In the genomic region with DNA sequence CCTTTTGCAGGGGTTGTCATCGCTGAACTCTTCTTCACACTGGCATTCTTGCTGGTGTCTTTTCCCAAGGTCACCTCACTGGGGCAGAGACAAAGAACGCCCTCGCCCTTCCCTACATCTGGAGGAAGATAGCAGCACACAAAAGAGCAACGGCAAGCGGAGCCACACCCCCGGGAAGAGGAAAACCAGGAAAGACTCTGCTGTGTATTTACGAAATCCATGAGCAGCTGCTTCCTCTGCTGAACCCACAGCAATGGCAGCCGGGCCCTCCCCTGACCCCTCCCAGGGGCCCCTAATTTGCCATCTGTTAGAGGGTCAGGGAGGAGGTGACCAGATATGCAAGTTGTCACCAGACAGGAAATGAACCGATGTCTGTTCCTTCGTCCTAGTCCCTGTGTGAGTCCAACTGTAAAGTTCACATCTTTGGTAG, we compare ENCODE assay signal across 12 cellular contexts.
DNase-seq lines count a peak whose midpoint lies in the region; ATAC-seq and TF ChIP-seq lines count a peak whose summit lies in the region.
"Had no signal": no experiment of that assay in that cellular context is flagged by ENCODE, and none has a peak within 500 bp of the region (broad histone marks: within the 10 kb centered on the region; RNA-seq: fewer than 3 reads in every experiment).

No MANE protein-coding gene starts in this region.

- ATAC-seq in left lung (peak; percentile 46), GM21717 (IDR thresholded peaks at IDR 0.05; ENCODE audit: unreplicated experiment) (no peak)
- no peak for ATAC-seq in activated CD8-positive, alpha-beta T cell treated with anti-CD3 and anti-CD28 coated beads, Interleukin-2, amount 10 ng/mL, durations not matched to agents 7 days and 5 days
- ATAC-seq: activated naive CD8-positive, alpha-beta T cell treated with anti-CD3 and anti-CD28 coated beads, Interleukin-2, amount 50 U/mL, for 24 hours had no signal

- no peaks in the 10 kb centered on the region for H3K9me3 Mint-ChIP-seq in activated CD8-positive, alpha-beta T cell treated with anti-CD3 and anti-CD28 coated beads, Interleukin-2, amount 10 ng/mL, durations not matched to agents 7 days and 5 days (ENCODE audit: insufficient read depth)
- H3K9me3 Mint-ChIP-seq: activated B cell treated with CpG ODN at 0.5 μM for 24 hours had no signal

- H3K9me3 ChIP-seq in adrenal gland (replicated peaks in 1 of 3): no peaks in the 10 kb centered on the region
- H3K9me3 ChIP-seq in left lung: no peaks in the 10 kb centered on the region
- H3K9me3 ChIP-seq in sigmoid colon: no peaks in the 10 kb centered on the region

- intact Hi-C loops in adrenal gland (cut with DNase I) (no loop called here), left lung (cut with DNase I) (loop anchor here in 1 of 2 donors (10.0 kb wide), 1 partner anchor 68 kb away; the partner anchor contains the start of gene PLPP3), sigmoid colon (cut with DNase I) (no loop called here)

- no peak overlapping the region for H3K4me3 Mint-ChIP-seq in activated CD8-positive, alpha-beta T cell treated with anti-CD3 and anti-CD28 coated beads, Interleukin-2, amount 10 ng/mL, durations not matched to agents 7 days and 5 days
- H3K4me3 Mint-ChIP-seq: activated B cell treated with CpG ODN at 0.5 μM for 24 hours; activated naive CD8-positive, alpha-beta T cell treated with anti-CD3 and anti-CD28 coated beads, Interleukin-2, amount 50 U/mL, for 24 hours had no signal

- 25 to 32% (median 29%) methylated on average over 7 to 10 of the region's 10 CpGs for WGBS in adrenal gland, 4 donors
- WGBS in sigmoid colon, 2 donors: 16 to 27% methylated on average over 10 of the region's 10 CpGs

- POLR2A ChIA-PET in activated CD8-positive, alpha-beta T cell treated with anti-CD3 and anti-CD28 coated beads, Interleukin-2, amount 10 ng/mL, durations not matched to agents 7 days and 5 days (lab: Charles Lee): no interaction called here

- TF ChIP-seq POLR2A in adrenal gland (IDR thresholded peaks at IDR 0.05): no peak
- no peak for TF ChIP-seq POLR2A in sigmoid colon (IDR thresholded peaks at IDR 0.05)

- H3K27me3 ChIP-seq in adrenal gland: no peaks in the 10 kb centered on the region
- no peaks in the 10 kb centered on the region for H3K27me3 ChIP-seq in left lung
- H3K27me3 ChIP-seq in sigmoid colon: no peaks in the 10 kb centered on the region
- H3K27me3 ChIP-seq: foreskin keratinocyte had no signal

- no peak for TF ChIP-seq EP300 in sigmoid colon (IDR thresholded peaks at IDR 0.05)

- DNase-seq in NCI-H69 (lab: John Stamatoyannopoulos, UW): peak; percentile 90
- DNase-seq in adrenal gland: peak; percentile 45 to 84 (median 65)
- peak; percentile 63 to 80 for DNase-seq in left lung
- DNase-seq in sigmoid colon: peak; percentile 68
- no peak for DNase-seq in stimulated activated CD8-positive, alpha-beta memory T cell treated with anti-CD3 and anti-CD28 coated beads, Interleukin-4, amount 100 ng/mL, for 48 hours
- no peak for DNase-seq in RKO (ENCODE audit: low spot score)
- DNase-seq in activated CD8-positive, alpha-beta T cell treated with anti-CD3 and anti-CD28 coated beads, Interleukin-2, amount 10 ng/mL, durations not matched to agents 7 days and 5 days: no peak
- DNase-seq: activated B cell treated with CpG ODN at 0.5 μM for 24 hours; activated naive CD8-positive, alpha-beta T cell treated with anti-CD3 and anti-CD28 coated beads, Interleukin-2, amount 50 U/mL, for 24 hours; NCI-H226 had no signal

- no peak overlapping the region for H3K27ac Mint-ChIP-seq in activated CD8-positive, alpha-beta T cell treated with anti-CD3 and anti-CD28 coated beads, Interleukin-2, amount 10 ng/mL, durations not matched to agents 7 days and 5 days
- H3K27ac Mint-ChIP-seq: activated B cell treated with CpG ODN at 0.5 μM for 24 hours; activated naive CD8-positive, alpha-beta T cell treated with anti-CD3 and anti-CD28 coated beads, Interleukin-2, amount 50 U/mL, for 24 hours had no signal

- no peaks in the 10 kb centered on the region for H3K4me1 Mint-ChIP-seq in activated CD8-positive, alpha-beta T cell treated with anti-CD3 and anti-CD28 coated beads, Interleukin-2, amount 10 ng/mL, durations not matched to agents 7 days and 5 days (ENCODE audit: low read depth)
- H3K4me1 Mint-ChIP-seq: activated naive CD8-positive, alpha-beta T cell treated with anti-CD3 and anti-CD28 coated beads, Interleukin-2, amount 50 U/mL, for 24 hours had no signal

- H3K4me1 ChIP-seq in adrenal gland (replicated peaks in 1 of 2): peaks cover 34 to 65% of the 10 kb centered on the region in 2 donors
- H3K4me1 ChIP-seq in left lung: peaks cover 4 to 82% of the 10 kb centered on the region in 2 donors
- peaks cover 0 to 7% (median 0%) of the 10 kb centered on the region in 4 donors for H3K4me1 ChIP-seq in sigmoid colon

- H3K36me3 ChIP-seq in adrenal gland (replicated peaks in 1 of 2) (peaks cover 0 to 13% of the 10 kb centered on the region in 2 donors), left lung (peaks cover 0 to 81% of the 10 kb centered on the region in 2 donors), sigmoid colon (peaks cover 21 to 83% (median 38%) of the 10 kb centered on the region in 4 donors)

- peak overlapping the region in 4 of 5 donors; percentile 34 to 74 (median 66) for H3K27ac ChIP-seq in adrenal gland
- H3K27ac ChIP-seq in left lung: peak overlapping the region; percentile 23 to 79
- no peak overlapping the region for H3K27ac ChIP-seq in sigmoid colon
- H3K27ac ChIP-seq: foreskin keratinocyte had no signal

- no peak overlapping the region for H3K4me3 ChIP-seq in adrenal gland
- no peak overlapping the region for H3K4me3 ChIP-seq in left lung
- H3K4me3 ChIP-seq in sigmoid colon: no peak overlapping the region

- TF ChIP-seq CTCF in adrenal gland (IDR thresholded peaks at IDR 0.05) (no peak), left lung (IDR thresholded peaks at IDR 0.05) (no peak), sigmoid colon (IDR thresholded peaks at IDR 0.05) (no peak)

- CTCF ChIA-PET in activated CD8-positive, alpha-beta T cell treated with anti-CD3 and anti-CD28 coated beads, Interleukin-2, amount 10 ng/mL, durations not matched to agents 7 days and 5 days (lab: Charles Lee): no interaction called here

- H3K27me3 Mint-ChIP-seq in activated CD8-positive, alpha-beta T cell treated with anti-CD3 and anti-CD28 coated beads, Interleukin-2, amount 10 ng/mL, durations not matched to agents 7 days and 5 days (ENCODE audit: low read depth): no peaks in the 10 kb centered on the region
- H3K27me3 Mint-ChIP-seq: activated B cell treated with CpG ODN at 0.5 μM for 24 hours; activated naive CD8-positive, alpha-beta T cell treated with anti-CD3 and anti-CD28 coated beads, Interleukin-2, amount 50 U/mL, for 24 hours had no signal

- H3K36me3 Mint-ChIP-seq in activated CD8-positive, alpha-beta T cell treated with anti-CD3 and anti-CD28 coated beads, Interleukin-2, amount 10 ng/mL, durations not matched to agents 7 days and 5 days (ENCODE audit: low read depth): no peaks in the 10 kb centered on the region

Comparison
In these comparisons a context has a peak if more than half of its experiments do, and no peak if none do; other contexts are left out.
1. DNase-seq: peak in NCI-H69 (single experiment), adrenal gland (7 of 7), left lung (2 of 2) and sigmoid colon (single experiment); none in stimulated activated CD8-positive, alpha-beta memory T cell treated with anti-CD3 and anti-CD28 coated beads, Interleukin-4, amount 100 ng/mL, for 48 hours (single experiment), RKO (single experiment) and activated CD8-positive, alpha-beta T cell treated with anti-CD3 and anti-CD28 coated beads, Interleukin-2, amount 10 ng/mL, durations not matched to agents 7 days and 5 days (single experiment).
2. H3K27ac ChIP-seq: peak in adrenal gland (4 of 5) and left lung (2 of 2); none in sigmoid colon (0 of 4).